In the genomic region with DNA sequence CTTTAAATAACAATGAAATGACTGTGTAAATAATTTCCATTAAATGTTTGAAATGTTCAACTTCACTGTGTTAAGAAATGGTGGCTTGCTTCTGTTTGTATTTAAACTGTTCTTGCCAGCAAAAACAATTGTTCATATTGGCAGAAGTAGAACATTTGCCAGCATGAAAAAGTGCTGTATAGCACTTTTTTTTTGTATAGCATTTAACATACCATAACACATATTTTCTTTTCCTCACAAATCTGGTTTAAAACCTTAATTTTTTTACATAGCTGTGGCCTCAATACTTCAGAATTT, we compare ENCODE assay signal across 21 cellular contexts.
DNase-seq lines count a peak whose midpoint lies in the region; ATAC-seq and TF ChIP-seq lines count a peak whose summit lies in the region.
"Had no signal": no experiment of that assay in that cellular context is flagged by ENCODE, and none has a peak within 500 bp of the region (broad histone marks: within the 10 kb centered on the region; RNA-seq: fewer than 3 reads in every experiment).

No MANE protein-coding gene starts in this region.

- H3F3A ChIP-seq in GM23248 (ENCODE audit: insufficient read depth), result peaks cover 34% of the 10 kb centered on the region

- H3K27ac ChIP-seq in GM23248 (peak overlapping the region; percentile 24), ascending aorta (peak overlapping the region; percentile 53 to 73)
- H3K27ac ChIP-seq: hepatocyte, skin epidermis, suprapubic skin had no signal

- ATAC-seq in GM21367 (IDR thresholded peaks at IDR 0.05; ENCODE audit: unreplicated experiment) (no peak), HG03039 (IDR thresholded peaks at IDR 0.05; ENCODE audit: unreplicated experiment) (no peak)
- ATAC-seq: left ventricle myocardium superior; mucosa of descending colon; stimulated activated memory B cell treated with anti-CD40 and anti-IgM and Interleukin-4, amounts not matched to agents 10 μg/mL and 1 μg/mL and 100 μg/mL, for 72 hours had no signal

- H3K4me2 ChIP-seq in GM23248 (ENCODE audit: unreplicated experiment), result peak overlapping the region; percentile 45
- H3K4me2 ChIP-seq: hepatocyte had no signal

- H3K79me2 ChIP-seq in GM23248 (ENCODE audit: insufficient read depth), result no peaks in the 10 kb centered on the region
- H3K79me2 ChIP-seq: hepatocyte had no signal

- H3K4me3 ChIP-seq in GM23248, result no peak overlapping the region
- no peak overlapping the region for H3K4me3 ChIP-seq in ascending aorta
- H3K4me3 ChIP-seq: hepatocyte, mucosa of descending colon, skin epidermis, suprapubic skin had no signal

- H3K27me3 ChIP-seq in GM23248 (replicated peaks; ENCODE audit: insufficient read depth) (no peaks in the 10 kb centered on the region), ascending aorta (no peaks in the 10 kb centered on the region)
- H3K27me3 ChIP-seq: hepatocyte, suprapubic skin had no signal

- no peak overlapping the region for H3K9ac ChIP-seq in GM23248

- H2AFZ ChIP-seq in GM23248, result peak overlapping the region; percentile 31; the same call in 1 of the 2 replicates
- H2AFZ ChIP-seq: hepatocyte had no signal

- intact Hi-C loops in ascending aorta (cut with DNase I), result no loop called here

- H3K36me3 ChIP-seq in GM23248 (ENCODE audit: low read depth) (no peaks in the 10 kb centered on the region), ascending aorta (no peaks in the 10 kb centered on the region)
- H3K36me3 ChIP-seq: suprapubic skin had no signal

- in situ Hi-C loops in GM23248 (cut with MboI), result no loop called here

- DNase-seq in GM23248, result peak; percentile 47
- DNase-seq in ascending aorta (ENCODE audit: low spot score in 2 of 2), result no peak
- DNase-seq in fibroblast of gingiva (ENCODE audit: low read depth), result peak; percentile 66
- DNase-seq in renal cortical epithelial cell (ENCODE audit: low read depth), result peak; percentile 36
- DNase-seq in mucosa of gallbladder (ENCODE audit: low spot score), result no peak
- DNase-seq in NCI-H1694 (lab: John Stamatoyannopoulos, UW), result no peak
- DNase-seq: activated CD4-positive, alpha-beta T cell treated with anti-CD3 and anti-CD28 coated beads, Interleukin-2, amount 10 ng/mL, durations not matched to agents 24 days and 14 days; aorta; DMS79; left ventricle myocardium superior; mucosa of descending colon; NCI-H1092 treated with DMSO at 0.1 percent for 48 hours; NCI-H2029; Right ventricle myocardium superior; stimulated activated CD4-positive, alpha-beta T cell treated with anti-CD3 and anti-CD28 coated beads, Interleukin-2, amount 100 ng/mL, for 24 hours had no signal

- H3K9me2 ChIP-seq in GM23248 (ENCODE audit: insufficient read depth), result no peaks in the 10 kb centered on the region

- no peak for TF ChIP-seq CTCF in ascending aorta (IDR thresholded peaks at IDR 0.05)

- H3K9me3 ChIP-seq in GM23248 (ENCODE audit: low read depth) (no peaks in the 10 kb centered on the region), ascending aorta (no peaks in the 10 kb centered on the region)
- H3K9me3 ChIP-seq: mucosa of descending colon, suprapubic skin had no signal

- H4K20me1 ChIP-seq in GM23248 (ENCODE audit: insufficient read depth), result no peaks in the 10 kb centered on the region

- H3K4me1 ChIP-seq in GM23248 (ENCODE audit: insufficient read depth) (peaks cover 35% of the 10 kb centered on the region), ascending aorta (peaks cover 4 to 20% of the 10 kb centered on the region in 2 donors)
- H3K4me1 ChIP-seq: suprapubic skin had no signal

Comparison
In these comparisons a context has a peak if more than half of its experiments do, and no peak if none do; other contexts are left out.
1. DNase-seq: peak in GM23248 (single experiment), fibroblast of gingiva (single experiment) and renal cortical epithelial cell (single experiment); none in ascending aorta (0 of 2), mucosa of gallbladder (single experiment) and NCI-H1694 (single experiment).